Comparison of ENCODE assay signal across 1 cellular context in genomic region chr2:237717366-237718276, GRCh38.
TF ChIP-seq lines count a peak whose summit lies in the region.

No MANE protein-coding gene starts in this region.

TF ChIP-seq in IMR-90, 13 proteins besides CTCF, POLR2A, EP300 and RAD21 (continued from another document):
- no peak for TF ChIP-seq BHLHE40 (IDR thresholded peaks at IDR 0.05; ENCODE audit: low read depth, low read length)
- TF ChIP-seq CEBPB (IDR thresholded peaks at IDR 0.05; ENCODE audit: low read depth, low read length), result no peak
- no peak for TF ChIP-seq RCOR1 (IDR thresholded peaks at IDR 0.05; ENCODE audit: insufficient replicate concordance, low read length)
- no peak for TF ChIP-seq MAZ (IDR thresholded peaks at IDR 0.05; ENCODE audit: borderline replicate concordance, low read depth, low read length)
- TF ChIP-seq USF2 (IDR thresholded peaks at IDR 0.05; ENCODE audit: low read depth, low read length), result no peak
- no peak for TF ChIP-seq CHD1 (IDR thresholded peaks at IDR 0.05; ENCODE audit: low read depth, low read length)
- no peak for TF ChIP-seq ELK1 (IDR thresholded peaks at IDR 0.05; ENCODE audit: borderline replicate concordance, low read depth, low read length)
- no peak for TF ChIP-seq RFX5 (IDR thresholded peaks at IDR 0.05; ENCODE audit: low read depth, low read length)
